29 cellular contexts compared by ENCODE assay signal in genomic region chr10:71478173-71478572, GRCh38.
"Had no signal": no experiment of that assay in that cellular context is flagged by ENCODE, and none has a peak within 500 bp of the region (broad histone marks: within the 10 kb centered on the region; RNA-seq: fewer than 3 reads in every experiment).

No MANE protein-coding gene starts in this region.

- H3K4me3 Mint-ChIP-seq: effector memory CD8-positive, alpha-beta T cell; immature natural killer cell; nephron progenitor cell; stimulated activated memory B cell treated with anti-CD40 and anti-IgM and Interleukin-4, amounts not matched to agents 10 μg/mL and 1 μg/mL and 100 μg/mL, for 72 hours; type B pancreatic cell had no signal

- H3K36me3 ChIP-seq: esophagus squamous epithelium, heart right ventricle, lower lobe of right lung, prostate gland, right atrium auricular region, tibial artery had no signal

- ATAC-seq: effector memory CD8-positive, alpha-beta T cell; heart right ventricle; left colon; left ventricle myocardium superior; lower lobe of right lung; sciatic nerve; stimulated activated memory B cell treated with anti-CD40 and anti-IgM and Interleukin-4, amounts not matched to agents 10 μg/mL and 1 μg/mL and 100 μg/mL, for 72 hours; stimulated activated naive CD8-positive, alpha-beta T cell treated with anti-CD3 and anti-CD28 coated beads, Interleukin-15, Interleukin-2, amounts not matched to agents 100 U/mL and 50 U/mL, for 24 hours had no signal

- H3K27ac Mint-ChIP-seq: effector memory CD8-positive, alpha-beta T cell; immature natural killer cell; nephron progenitor cell; stimulated activated memory B cell treated with anti-CD40 and anti-IgM and Interleukin-4, amounts not matched to agents 10 μg/mL and 1 μg/mL and 100 μg/mL, for 72 hours; type B pancreatic cell had no signal

- H3K27ac ChIP-seq: coronary artery, esophagus squamous epithelium, lower lobe of right lung, prostate gland, right atrium auricular region, testis, tibial artery had no signal

- H3K9me3 Mint-ChIP-seq: effector memory CD8-positive, alpha-beta T cell; immature natural killer cell; nephron progenitor cell; stimulated activated memory B cell treated with anti-CD40 and anti-IgM and Interleukin-4, amounts not matched to agents 10 μg/mL and 1 μg/mL and 100 μg/mL, for 72 hours; type B pancreatic cell had no signal

- FAIRE-seq: endometrium had no signal

- DNase-seq: effector memory CD8-positive, alpha-beta T cell; erythroblast; esophagus squamous epithelium; foreskin melanocyte; glutamatergic neuron; heart right ventricle; hippocampal formation; immature natural killer cell; islet precursor cell; kidney glomerular epithelial cell; left colon; left ventricle myocardium superior; lower lobe of right lung; nephron progenitor cell; nucleus accumbens; stimulated activated CD4-positive, alpha-beta T cell treated with anti-CD3 and anti-CD28 coated beads, Interleukin-2, amount 100 ng/mL, for 24 hours; stimulated activated CD4-positive, alpha-beta T cell treated with anti-CD3 and anti-CD28 coated beads, Interleukin-4, amount 100 ng/mL, for 4 hours; stimulated activated naive CD8-positive, alpha-beta T cell treated with anti-CD3 and anti-CD28 coated beads, Interleukin-15, Interleukin-2, amounts not matched to agents 100 U/mL and 50 U/mL, for 24 hours; substantia nigra; testis; tibial artery had no signal

- H3K9me3 ChIP-seq: esophagus squamous epithelium, heart right ventricle, lower lobe of right lung, prostate gland, right atrium auricular region, testis, tibial artery had no signal

- H3K4me1 ChIP-seq: prostate gland had no signal

- H3K4me3 ChIP-seq: coronary artery, esophagus squamous epithelium, heart right ventricle, lower lobe of right lung, prostate gland, right atrium auricular region, smooth muscle cell, testis, tibial artery had no signal

- H3K36me3 Mint-ChIP-seq: immature natural killer cell; stimulated activated memory B cell treated with anti-CD40 and anti-IgM and Interleukin-4, amounts not matched to agents 10 μg/mL and 1 μg/mL and 100 μg/mL, for 72 hours; type B pancreatic cell had no signal

- H3K27me3 ChIP-seq: heart right ventricle, right atrium auricular region, testis had no signal

- H3K4me2 ChIP-seq: smooth muscle cell had no signal
